Comparison of ENCODE assay signal across 35 cellular contexts in the genomic region with DNA sequence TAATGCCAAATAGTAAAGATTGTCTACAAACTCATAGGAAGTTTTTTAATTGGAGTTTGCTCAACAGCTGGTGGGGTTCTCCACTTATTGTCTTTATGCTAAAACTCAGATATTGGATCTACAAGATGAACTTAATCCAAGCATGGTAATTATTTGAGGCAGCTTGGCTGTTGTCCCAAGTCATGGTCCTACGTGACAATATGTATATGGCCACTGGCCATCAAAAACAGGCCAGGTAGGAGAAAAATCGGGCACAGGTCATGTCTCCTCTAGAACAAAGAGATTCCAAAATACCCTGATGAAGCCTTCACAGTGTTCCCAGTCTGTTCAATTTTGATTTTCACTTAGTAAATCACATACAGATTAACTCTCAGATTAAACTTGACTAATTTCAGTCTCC.
DNase-seq lines count a peak whose midpoint lies in the region; ATAC-seq, FAIRE-seq and TF ChIP-seq lines count a peak whose summit lies in the region.
"Had no signal": no experiment of that assay in that cellular context is flagged by ENCODE, and none has a peak within 500 bp of the region (broad histone marks: within the 10 kb centered on the region; RNA-seq: fewer than 3 reads in every experiment).

No MANE protein-coding gene starts in this region.

- no TSS peak for BruUV-seq in PC-3 (replicated peaks; lab: Mats Ljungman, UMichigan)
- no TSS peak for BruUV-seq in PC-9 (replicated peaks; lab: Mats Ljungman, UMichigan)

- TF ChIP-seq CTCF in PC-3 (conservative IDR thresholded peaks at IDR 0.05; ENCODE audit: low read depth, low read length), result no peak
- TF ChIP-seq CTCF in PC-9 (conservative IDR thresholded peaks at IDR 0.05), result no peak
- TF ChIP-seq CTCF in bronchial epithelial cell (IDR thresholded peaks at IDR 0.05; ENCODE audit: insufficient read depth, low read length, severe bottlenecking), result no peak

- peak; percentile 83 for TF ChIP-seq EP300 in Ishikawa (IDR thresholded peaks at IDR 0.05; ENCODE audit: borderline replicate concordance)

- H3K36me3 ChIP-seq in PC-3 (ENCODE audit: low read depth, low read length) (no peaks in the 10 kb centered on the region), PC-9 (ENCODE audit: low read depth) (no peaks in the 10 kb centered on the region), bronchial epithelial cell (ENCODE audit: control insufficient read depth, insufficient read depth, low read length) (no peaks in the 10 kb centered on the region)
- H3K36me3 ChIP-seq: BE2C; BLaER1; BLaER1 treated with 17β-estradiol and CSF1 and Interleukin-3, amounts not matched to agents 10 nM and 100 nM had no signal

- H3F3A ChIP-seq in PC-3 (ENCODE audit: low read length, unreplicated experiment) (no peaks in the 10 kb centered on the region), PC-9 (ENCODE audit: insufficient read depth, low read depth) (no peaks in the 10 kb centered on the region)

- H3K79me2 ChIP-seq in PC-3 (ENCODE audit: low read length) (no peaks in the 10 kb centered on the region), PC-9 (ENCODE audit: low read depth) (no peaks in the 10 kb centered on the region)

- H2AFZ ChIP-seq in PC-3 (ENCODE audit: low read length) (0 out of 2 replicates have a peak overlapping the region, but pooled peaks have one; percentile 32), PC-9 (peak overlapping the region; percentile 53)

- CTCF ChIA-PET in PC-3 (lab: Charles Lee), result interaction anchor here (0.6 to 0.7 kb wide), 2 partner anchors 148 to 1054 kb away, joined by 4 read pairs; partner anchors contain the start of gene IGFBP3
- CTCF ChIA-PET in PC-9 (lab: Charles Lee), result no interaction called here

- H3K9ac ChIP-seq in PC-3 (ENCODE audit: low read length), result no peak overlapping the region
- H3K9ac ChIP-seq: BLaER1; BLaER1 treated with 17β-estradiol and CSF1 and Interleukin-3, amounts not matched to agents 10 nM and 100 nM had no signal

- no peak for DNase-seq in PC-3
- no peak for DNase-seq in PC-9
- DNase-seq in bronchial epithelial cell (ENCODE audit: low read depth), result no peak
- DNase-seq in SIG-M5 (lab: John Stamatoyannopoulos, UW), result no peak
- no peak for DNase-seq in Ammon's horn (ENCODE audit: low spot score)
- DNase-seq in anterior cingulate cortex (lab: John Stamatoyannopoulos, UW), result no peak
- DNase-seq: 8988T; ACHN; AML-193; BE2C; C1 segment of cervical spinal cord; Caco-2; Calu3; CD4-positive, alpha-beta memory T cell; CD4-positive, alpha-beta T cell; CD4-positive, CD25-positive, alpha-beta regulatory T cell; CD8-positive, alpha-beta memory T cell; CD8-positive, alpha-beta T cell; COR-L47; DMS 273 treated with DMSO at 0.1 percent for 48 hours; DMS153; DMS53; DMS79; DMS79 treated with DMSO at 0.1 percent for 48 hours; DND-41; EL had no signal

- POLR2A ChIA-PET in PC-3 (lab: Charles Lee; ENCODE audit: unreplicated experiment), result no interaction called here
- POLR2A ChIA-PET in PC-9 (lab: Charles Lee; ENCODE audit: unreplicated experiment), result no interaction called here

- ATAC-seq in PC-3 (no peak), GM21619 (IDR thresholded peaks at IDR 0.05; ENCODE audit: unreplicated experiment) (no peak)
- ATAC-seq: A549; CD8-positive, alpha-beta T cell had no signal

- H3K4me2 ChIP-seq in PC-3 (ENCODE audit: low read length), result no peak overlapping the region
- no peak overlapping the region for H3K4me2 ChIP-seq in PC-9
- H3K4me2 ChIP-seq: A549; BLaER1; BLaER1 treated with 17β-estradiol and CSF1 and Interleukin-3, amounts not matched to agents 10 nM and 100 nM had no signal

- no peaks in the 10 kb centered on the region for H4K20me1 ChIP-seq in PC-3 (ENCODE audit: low read length)
- no peaks in the 10 kb centered on the region for H4K20me1 ChIP-seq in PC-9 (ENCODE audit: insufficient read depth)
- H4K20me1 ChIP-seq: BLaER1; BLaER1 treated with 17β-estradiol and CSF1 and Interleukin-3, amounts not matched to agents 10 nM and 100 nM had no signal

- intact Hi-C loops in PC-3 (cut with micrococcal nuclease), result no loop called here
- intact Hi-C loops in PC-9 (cut with micrococcal nuclease; ENCODE audit: unreplicated experiment), result no loop called here

- H3K9me3 ChIP-seq in PC-3 (ENCODE audit: low read length) (no peaks in the 10 kb centered on the region), PC-9 (ENCODE audit: insufficient read depth, low read depth) (0 out of 2 replicates have a peak, but pooled peaks cover 6% of the 10 kb centered on the region)
- H3K9me3 ChIP-seq: BE2C; BLaER1; BLaER1 treated with 17β-estradiol and CSF1 and Interleukin-3, amounts not matched to agents 10 nM and 100 nM; Caco-2 had no signal

- H3K27ac ChIP-seq in PC-3 (ENCODE audit: low read length), result no peak overlapping the region
- H3K27ac ChIP-seq in PC-9, result no peak overlapping the region
- H3K27ac ChIP-seq: 22Rv1; A549; BLaER1; BLaER1 treated with 17β-estradiol and CSF1 and Interleukin-3, amounts not matched to agents 10 nM and 100 nM; C4-2B had no signal

- peak; percentile 73 for FAIRE-seq in bronchial epithelial cell (lab: Jason Lieb, UNC)
- FAIRE-seq: A204.1, A549, D721Med had no signal

- H3K4me3 ChIP-seq in PC-3 (ENCODE audit: low read length), result no peak overlapping the region
- no peak overlapping the region for H3K4me3 ChIP-seq in PC-9
- no peak overlapping the region for H3K4me3 ChIP-seq in bronchial epithelial cell (ENCODE audit: low read depth, low read length)
- H3K4me3 ChIP-seq: A549; BLaER1; BLaER1 treated with 17β-estradiol and CSF1 and Interleukin-3, amounts not matched to agents 10 nM and 100 nM had no signal

- H3K4me1 ChIP-seq in PC-3 (ENCODE audit: insufficient read depth, low read length) (peaks cover 8% of the 10 kb centered on the region), PC-9 (replicated peaks; ENCODE audit: insufficient read depth) (peaks cover 8% of the 10 kb centered on the region; the same call in 1 of the 2 replicates)
- H3K4me1 ChIP-seq: BE2C; BLaER1; BLaER1 treated with 17β-estradiol and CSF1 and Interleukin-3, amounts not matched to agents 10 nM and 100 nM had no signal

- no peak for TF ChIP-seq RAD21 in Ishikawa (IDR thresholded peaks at IDR 0.05; ENCODE audit: low read depth)

- no peaks in the 10 kb centered on the region for H3K27me3 ChIP-seq in PC-3 (ENCODE audit: low read length)
- H3K27me3 ChIP-seq in PC-9 (ENCODE audit: insufficient read depth, low read depth), result no peaks in the 10 kb centered on the region
- no peaks in the 10 kb centered on the region for H3K27me3 ChIP-seq in bronchial epithelial cell (ENCODE audit: control insufficient read depth, insufficient read depth, low read length)
- H3K27me3 ChIP-seq: BE2C; BLaER1; BLaER1 treated with 17β-estradiol and CSF1 and Interleukin-3, amounts not matched to agents 10 nM and 100 nM had no signal

- H3K9me2 ChIP-seq in PC-3 (replicated peaks; ENCODE audit: low read length) (no peaks in the 10 kb centered on the region), PC-9 (ENCODE audit: insufficient read depth) (no peaks in the 10 kb centered on the region)

TF ChIP-seq in Ishikawa, 13 proteins besides CTCF, POLR2A, EP300 and RAD21:
- TF ChIP-seq CREB1 (IDR thresholded peaks at IDR 0.05; ENCODE audit: low read depth) (no peak), TCF12 (IDR thresholded peaks at IDR 0.05; ENCODE audit: low read depth) (peak; percentile 71; the same call in 1 of the 2 replicates), NFIC (IDR thresholded peaks at IDR 0.05) (peak; percentile 89), REST (IDR thresholded peaks at IDR 0.05; ENCODE audit: low read depth) (no peak), TAF1 (IDR thresholded peaks at IDR 0.05; ENCODE audit: low read depth) (no peak), CEBPB (IDR thresholded peaks at IDR 0.05) (no peak), ZBTB7A (IDR thresholded peaks at IDR 0.05; ENCODE audit: low read depth) (no peak), TEAD4 (IDR thresholded peaks at IDR 0.05) (peak; percentile 79), YY1 (IDR thresholded peaks at IDR 0.05; ENCODE audit: low read depth) (no peak), EGR1 (IDR thresholded peaks at IDR 0.05) (no peak), FOXM1 (IDR thresholded peaks at IDR 0.05; ENCODE audit: borderline replicate concordance, low read depth) (peak; percentile 71; the same call in 1 of the 2 replicates)
- TF ChIP-seq, protein P1, sequence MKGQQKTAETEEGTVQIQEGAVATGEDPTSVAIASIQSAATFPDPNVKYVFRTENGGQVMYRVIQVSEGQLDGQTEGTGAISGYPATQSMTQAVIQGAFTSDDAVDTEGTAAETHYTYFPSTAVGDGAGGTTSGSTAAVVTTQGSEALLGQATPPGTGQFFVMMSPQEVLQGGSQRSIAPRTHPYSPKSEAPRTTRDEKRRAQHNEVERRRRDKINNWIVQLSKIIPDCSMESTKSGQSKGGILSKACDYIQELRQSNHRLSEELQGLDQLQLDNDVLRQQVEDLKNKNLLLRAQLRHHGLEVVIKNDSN (IDR thresholded peaks at IDR 0.05), result no peak
- TF ChIP-seq, protein P2, sequence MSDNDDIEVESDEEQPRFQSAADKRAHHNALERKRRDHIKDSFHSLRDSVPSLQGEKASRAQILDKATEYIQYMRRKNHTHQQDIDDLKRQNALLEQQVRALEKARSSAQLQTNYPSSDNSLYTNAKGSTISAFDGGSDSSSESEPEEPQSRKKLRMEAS (IDR thresholded peaks at IDR 0.05), result 0 out of 2 replicates have a peak, but pooled peaks have one; percentile 20
TF ChIP-seq in Ishikawa: peak in this region for 5.
